In the genomic region with DNA sequence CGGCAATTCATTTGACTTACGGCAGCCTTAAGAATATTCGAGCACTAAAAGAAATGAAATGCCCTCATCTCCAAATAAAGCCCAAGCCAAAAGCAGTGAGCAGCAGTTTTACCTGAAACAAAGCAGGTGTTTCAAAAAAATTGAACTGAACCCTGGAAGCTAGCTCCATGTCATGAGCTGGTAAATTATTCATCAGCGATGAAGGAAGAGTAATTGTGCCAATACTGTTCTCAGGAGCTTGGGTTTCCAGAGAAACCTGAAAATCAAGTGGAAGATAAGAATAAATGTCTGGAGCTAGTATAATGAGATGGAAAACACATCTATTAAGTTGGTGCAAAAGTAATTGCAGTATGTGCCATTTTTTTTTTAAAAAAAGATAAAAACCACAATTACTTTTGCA, we compare ENCODE assay signal across 35 cellular contexts. TPM values are rescaled to one million over a fixed set of nuclear protein-coding genes. Genes with fewer than 3 reads are reported as not detected.
DNase-seq lines count a peak whose midpoint lies in the region; ATAC-seq, FAIRE-seq and TF ChIP-seq lines count a peak whose summit lies in the region.
"Had no signal": no experiment of that assay in that cellular context is flagged by ENCODE, and none has a peak within 500 bp of the region (broad histone marks: within the 10 kb centered on the region; RNA-seq: fewer than 3 reads in every experiment).

No MANE protein-coding gene starts in this region.

- H3K9me3 ChIP-seq in body of pancreas (no peaks in the 10 kb centered on the region), pancreas (no peaks in the 10 kb centered on the region), kidney (ENCODE audit: control insufficient read depth in 1 of 2, low read length in 2 of 2) (no peaks in the 10 kb centered on the region), adrenal gland (replicated peaks in 1 of 3) (no peaks in the 10 kb centered on the region)
- H3K9me3 ChIP-seq: A549; BE2C; BLaER1; BLaER1 treated with 17β-estradiol and CSF1 and Interleukin-3, amounts not matched to agents 10 nM and 100 nM; Caco-2 had no signal

- no peak overlapping the region for H3K9ac ChIP-seq in kidney (ENCODE audit: low read length in 2 of 2)
- H3K9ac ChIP-seq: BLaER1; BLaER1 treated with 17β-estradiol and CSF1 and Interleukin-3, amounts not matched to agents 10 nM and 100 nM had no signal

- H3K27ac ChIP-seq in VCaP (peak overlapping the region; percentile 50), body of pancreas (peak overlapping the region in 2 of 4 donors; percentile 17 to 21), pancreas (peak overlapping the region in 1 of 4 donors; percentile 28), kidney (ENCODE audit: low read depth in 2 of 2, low read length in 2 of 2) (no peak overlapping the region), adrenal gland (no peak overlapping the region)
- H3K27ac ChIP-seq: 22Rv1; A549; BLaER1; BLaER1 treated with 17β-estradiol and CSF1 and Interleukin-3, amounts not matched to agents 10 nM and 100 nM; C4-2B had no signal

- intact Hi-C loops in body of pancreas (cut with DNase I) = no loop called here
- intact Hi-C loops in pancreas (cut with DNase I) = no loop called here
- intact Hi-C loops in kidney (cut with DNase I) = no loop called here
- intact Hi-C loops in adrenal gland (cut with DNase I) = no loop called here

- no peak for TF ChIP-seq CTCF in VCaP (conservative IDR thresholded peaks at IDR 0.05)
- no peak for TF ChIP-seq CTCF in body of pancreas (IDR thresholded peaks at IDR 0.05)
- TF ChIP-seq CTCF in pancreas (IDR thresholded peaks at IDR 0.05) = no peak
- no peak for TF ChIP-seq CTCF in kidney (IDR thresholded peaks at IDR 0.05; ENCODE audit: borderline replicate concordance, extremely low read depth, insufficient read depth)
- TF ChIP-seq CTCF in adrenal gland (IDR thresholded peaks at IDR 0.05) = no peak

- H3K4me1 ChIP-seq in body of pancreas = no peaks in the 10 kb centered on the region
- H3K4me1 ChIP-seq in pancreas = no peaks in the 10 kb centered on the region
- no peaks in the 10 kb centered on the region for H3K4me1 ChIP-seq in kidney (ENCODE audit: control insufficient read depth in 1 of 2, insufficient read depth in 1 of 2, low read depth in 1 of 2, low read length in 2 of 2)
- H3K4me1 ChIP-seq in adrenal gland (replicated peaks in 1 of 2) = no peaks in the 10 kb centered on the region
- H3K4me1 ChIP-seq: A549; BE2C; BLaER1; BLaER1 treated with 17β-estradiol and CSF1 and Interleukin-3, amounts not matched to agents 10 nM and 100 nM; Caco-2 had no signal

- FAIRE-seq in islet of Langerhans (lab: Jason Lieb, UNC) = peak; percentile 82
- no peak for FAIRE-seq in pancreas (lab: Jason Lieb, UNC)
- FAIRE-seq in kidney (lab: Jason Lieb, UNC) = no peak
- FAIRE-seq: A204.1, D721Med had no signal

- ATAC-seq in body of pancreas (peak; percentile 64), pancreas (peak; percentile 25 to 66 (median 46)), GM21515 (IDR thresholded peaks at IDR 0.05; ENCODE audit: unreplicated experiment) (no peak), esophagus mucosa (no peak)
- ATAC-seq: A549; CD8-positive, alpha-beta T cell had no signal

- DNase-seq in body of pancreas = no peak
- DNase-seq in pancreas = no peak
- DNase-seq in kidney = no peak
- DNase-seq in adrenal gland = no peak
- DNase-seq: 8988T; ACHN; AML-193; BE2C; C1 segment of cervical spinal cord; Caco-2; Calu3; CD4-positive, alpha-beta memory T cell; CD4-positive, alpha-beta T cell; CD4-positive, CD25-positive, alpha-beta regulatory T cell; CD8-positive, alpha-beta memory T cell; CD8-positive, alpha-beta T cell; COR-L47; DMS 273 treated with DMSO at 0.1 percent for 48 hours; DMS153; DMS53; DMS79; DMS79 treated with DMSO at 0.1 percent for 48 hours; DND-41; EL had no signal

- TF ChIP-seq POLR2A in body of pancreas (IDR thresholded peaks at IDR 0.05) (no peak), adrenal gland (IDR thresholded peaks at IDR 0.05) (no peak)

- H3K36me3 ChIP-seq in body of pancreas (replicated peaks in 1 of 2; ENCODE audit: insufficient read depth in 1 of 2, low read depth in 2 of 2) (no peaks in the 10 kb centered on the region), pancreas (no peaks in the 10 kb centered on the region), kidney (ENCODE audit: control insufficient read depth in 1 of 2, insufficient read depth in 2 of 2, low read length in 2 of 2) (no peaks in the 10 kb centered on the region), adrenal gland (replicated peaks in 1 of 2) (no peaks in the 10 kb centered on the region)
- H3K36me3 ChIP-seq: BE2C; BLaER1; BLaER1 treated with 17β-estradiol and CSF1 and Interleukin-3, amounts not matched to agents 10 nM and 100 nM had no signal

- H3K4me3 ChIP-seq in body of pancreas (no peak overlapping the region), pancreas (no peak overlapping the region), kidney (ENCODE audit: low read length in 2 of 2) (no peak overlapping the region), adrenal gland (no peak overlapping the region)
- H3K4me3 ChIP-seq: A549; BLaER1; BLaER1 treated with 17β-estradiol and CSF1 and Interleukin-3, amounts not matched to agents 10 nM and 100 nM had no signal

- H3K27me3 ChIP-seq in body of pancreas = no peaks in the 10 kb centered on the region
- no peaks in the 10 kb centered on the region for H3K27me3 ChIP-seq in pancreas
- H3K27me3 ChIP-seq in adrenal gland = no peaks in the 10 kb centered on the region
- H3K27me3 ChIP-seq: BE2C had no signal

- 49 to 63% methylated on average over 4 of the region's 4 CpGs for WGBS in body of pancreas, 2 donors
- WGBS in pancreas, 2 donors = 62 to 79% methylated on average over 4 of the region's 4 CpGs
- WGBS in adrenal gland, 4 donors = 91 to 98% (median 96%) methylated on average over 4 of the region's 4 CpGs

RNA-seq across cellular contexts. Expression of a gene that starts 24.0 kb away (rescaled TPM):
- total RNA-seq in body of pancreas = 10 to 100 TPM; 21.0 to 37.6 TPM
- 10 to 100 TPM; 16.0 to 29.0 (median 21.6) TPM for total RNA-seq in pancreas
- 10 to 100 TPM; 44.7 to 72.7 TPM for polyA plus RNA-seq in pancreas
- total RNA-seq in kidney = 26.3 TPM
- polyA plus RNA-seq in kidney (ENCODE audit: insufficient read depth, low read depth, low replicate concordance) = 14.7 TPM
- total RNA-seq in esophagus mucosa = 8.8 TPM
- total RNA-seq in adrenal gland = 10 to 100 TPM; 15.3 to 51.8 (median 26.8) TPM
- polyA plus RNA-seq in adrenal gland = 10 to 100 TPM; 11.7 to 63.8 (median 52.8) TPM

Comparison
In these comparisons a context has a peak if more than half of its experiments do, and no peak if none do; other contexts are left out.
1. ATAC-seq: peak in body of pancreas (single experiment) and pancreas (4 of 4); none in GM21515 (single experiment) and esophagus mucosa (single experiment).